ENCODE assay signal across 17 cellular contexts in genomic region chr6:16398587-16398986, GRCh38.
DNase-seq lines count a peak whose midpoint lies in the region; ATAC-seq and TF ChIP-seq lines count a peak whose summit lies in the region.
"Had no signal": no experiment of that assay in that cellular context is flagged by ENCODE, and none has a peak within 500 bp of the region (broad histone marks: within the 10 kb centered on the region; RNA-seq: fewer than 3 reads in every experiment).

No MANE protein-coding gene starts in this region.

- H3K27ac ChIP-seq in brain microvascular endothelial cell (peak overlapping the region; percentile 79), uterus (peak overlapping the region; percentile 60 to 76)
- H3K27ac ChIP-seq: C4-2B had no signal

- H3K36me3 ChIP-seq in brain microvascular endothelial cell (replicated peaks): no peaks in the 10 kb centered on the region
- H3K36me3 ChIP-seq in uterus: no peaks in the 10 kb centered on the region

- H3K4me3 ChIP-seq in brain microvascular endothelial cell (ENCODE audit: low read depth, low read length): no peak overlapping the region
- no peak overlapping the region for H3K4me3 ChIP-seq in uterus

- ATAC-seq in HG03439 (IDR thresholded peaks at IDR 0.05; ENCODE audit: unreplicated experiment): no peak
- ATAC-seq: stimulated activated naive CD8-positive, alpha-beta T cell treated with anti-CD3 and anti-CD28 coated beads, Interleukin-15, Interleukin-2, amounts not matched to agents 100 U/mL and 50 U/mL, for 24 hours had no signal

- DNase-seq in GM04503 (ENCODE audit: low read depth) (peak; percentile 47), brain microvascular endothelial cell (peak; percentile 40), hepatic stellate cell (ENCODE audit: low spot score) (peak; percentile 68), uterus (no peak), NCI-H187 treated with DMSO at 0.1 percent for 48 hours (lab: John Stamatoyannopoulos, UW) (no peak), DMS153 treated with DMSO at 0.1 percent for 48 hours (lab: John Stamatoyannopoulos, UW; ENCODE audit: unreplicated experiment) (no peak)
- DNase-seq: activated CD4-positive, alpha-beta T cell treated with anti-CD3 and anti-CD28 coated beads for 4 hours; activated CD8-positive, alpha-beta memory T cell treated with anti-CD3 and anti-CD28 coated beads, Interleukin-2, amount 50 U/mL, for 48 hours; DMS 273 treated with DMSO at 0.1 percent for 48 hours; Kasumi-1; left cardiac atrium; midbrain; NCI-H1105 treated with DMSO at 0.1 percent for 48 hours; NCI-H2171 treated with DMSO at 0.1 percent for 48 hours; stimulated activated naive CD8-positive, alpha-beta T cell treated with anti-CD3 and anti-CD28 coated beads, Interleukin-15, Interleukin-2, amounts not matched to agents 100 U/mL and 50 U/mL, for 24 hours had no signal

- in situ Hi-C loops in brain microvascular endothelial cell (cut with HindIII; ENCODE audit: low pct_ligation_motif_present, low sequenced_read_pairs): no loop called here

- H3K4me1 ChIP-seq in uterus: peaks cover 9 to 13% of the 10 kb centered on the region in 2 donors

- H3K9me3 ChIP-seq in uterus: no peaks in the 10 kb centered on the region

- TF ChIP-seq CTCF in brain microvascular endothelial cell (IDR thresholded peaks at IDR 0.05; ENCODE audit: low read depth, low read length, missing control alignments): no peak
- TF ChIP-seq CTCF in uterus (IDR thresholded peaks at IDR 0.05): no peak

- TF ChIP-seq POLR2A in uterus (IDR thresholded peaks at IDR 0.05): no peak

- H3K27me3 ChIP-seq in brain microvascular endothelial cell (replicated peaks) (no peaks in the 10 kb centered on the region), uterus (no peaks in the 10 kb centered on the region)

- intact Hi-C loops in uterus (cut with DNase I; ENCODE audit: low total_unique reads): no loop called here

Comparison
In these comparisons a context has a peak if more than half of its experiments do, and no peak if none do; other contexts are left out.
1. DNase-seq: peak in GM04503 (single experiment), brain microvascular endothelial cell (single experiment) and hepatic stellate cell (single experiment); none in uterus (0 of 2), NCI-H187 treated with DMSO at 0.1 percent for 48 hours (single experiment) and DMS153 treated with DMSO at 0.1 percent for 48 hours (single experiment).